Comparison of ENCODE assay signal across 19 cellular contexts in the genomic region with DNA sequence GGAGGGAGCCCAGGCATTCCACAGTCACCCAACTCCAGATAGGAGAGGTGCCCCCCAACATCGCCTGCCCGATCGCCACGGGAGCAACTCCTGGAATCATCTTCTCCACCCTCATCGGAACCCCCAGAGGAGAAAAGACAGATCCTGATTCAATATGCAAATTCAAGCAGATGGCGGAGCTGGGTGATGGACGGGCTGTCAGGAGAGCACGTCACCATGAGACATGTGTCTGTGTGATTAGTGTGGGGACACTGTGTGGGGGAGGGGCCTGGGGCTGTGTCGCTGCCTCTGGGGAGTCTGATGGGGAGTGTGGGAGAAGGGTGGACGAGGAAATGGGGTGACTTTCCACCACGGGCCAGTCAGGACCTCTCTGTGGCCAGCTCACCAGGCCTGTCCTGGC.
"Had no signal": no experiment of that assay in that cellular context is flagged by ENCODE, and none has a peak within 500 bp of the region (broad histone marks: within the 10 kb centered on the region; RNA-seq: fewer than 3 reads in every experiment).

No MANE protein-coding gene starts in this region.

- H3K9me3 Mint-ChIP-seq: activated naive CD4-positive, alpha-beta T cell treated with anti-CD3 and anti-CD28 coated beads, Interleukin-2, amount 10 ng/mL, durations not matched to agents 7 days and 5 days; neural crest cell; stimulated activated naive B cell treated with anti-CD40 and anti-IgM and Interleukin-4, amounts not matched to agents 10 μg/mL and 1 μg/mL and 100 μg/mL, for 72 hours had no signal

- H3K4me1 Mint-ChIP-seq: activated naive CD4-positive, alpha-beta T cell treated with anti-CD3 and anti-CD28 coated beads, Interleukin-2, amount 10 ng/mL, durations not matched to agents 7 days and 5 days; neural crest cell had no signal

- DNase-seq: activated CD4-positive, alpha-beta T cell treated with anti-CD3 and anti-CD28 coated beads for 1 hour; activated CD4-positive, alpha-beta T cell treated with anti-CD3 and anti-CD28 coated beads, Interleukin-2, amount 50 U/mL, for 1 hour; activated effector memory CD4-positive, alpha-beta T cell treated with Interleukin-2 at 50 U/mL for 16 hours; activated T-cell treated with anti-CD3 and anti-CD28 coated beads, Interleukin-2, amount 50 U/mL, for 48 hours; amygdala; heart right ventricle; islet precursor cell; left cardiac atrium; mesenchymal stem cell; mucosa of descending colon; small intestine; stimulated activated CD4-positive, alpha-beta T cell treated with anti-CD3 and anti-CD28 coated beads, Interleukin-2, amount 100 ng/mL, for 48 hours; stimulated activated CD8-positive, alpha-beta memory T cell treated with anti-CD3 and anti-CD28 coated beads, Interleukin-4, amount 100 ng/mL, for 48 hours; stimulated activated naive B cell treated with anti-CD40 and anti-IgM and Interleukin-4, amounts not matched to agents 10 μg/mL and 1 μg/mL and 100 μg/mL, for 72 hours; testis; trophoblast cell had no signal

- H3K4me3 Mint-ChIP-seq: activated naive CD4-positive, alpha-beta T cell treated with anti-CD3 and anti-CD28 coated beads, Interleukin-2, amount 10 ng/mL, durations not matched to agents 7 days and 5 days; neural crest cell; stimulated activated naive B cell treated with anti-CD40 and anti-IgM and Interleukin-4, amounts not matched to agents 10 μg/mL and 1 μg/mL and 100 μg/mL, for 72 hours had no signal

- H3K36me3 Mint-ChIP-seq: activated naive CD4-positive, alpha-beta T cell treated with anti-CD3 and anti-CD28 coated beads, Interleukin-2, amount 10 ng/mL, durations not matched to agents 7 days and 5 days; stimulated activated naive B cell treated with anti-CD40 and anti-IgM and Interleukin-4, amounts not matched to agents 10 μg/mL and 1 μg/mL and 100 μg/mL, for 72 hours had no signal

- H3K27ac Mint-ChIP-seq: activated naive CD4-positive, alpha-beta T cell treated with anti-CD3 and anti-CD28 coated beads, Interleukin-2, amount 10 ng/mL, durations not matched to agents 7 days and 5 days; stimulated activated naive B cell treated with anti-CD40 and anti-IgM and Interleukin-4, amounts not matched to agents 10 μg/mL and 1 μg/mL and 100 μg/mL, for 72 hours had no signal

- ATAC-seq: heart right ventricle; left cardiac atrium; mucosa of descending colon; sciatic nerve; stimulated activated naive B cell treated with anti-CD40 and anti-IgM and Interleukin-4, amounts not matched to agents 10 μg/mL and 1 μg/mL and 100 μg/mL, for 72 hours had no signal
